Comparison of ENCODE assay signal across 1 cellular context in genomic region chr12:69467400-69467799, GRCh38.
TF ChIP-seq lines count a peak whose summit lies in the region.

No MANE protein-coding gene starts in this region.

TF ChIP-seq in WTC11, 78 proteins besides CTCF, POLR2A, EP300 and RAD21 (continued from another document):
- TF ChIP-seq, protein P1, sequence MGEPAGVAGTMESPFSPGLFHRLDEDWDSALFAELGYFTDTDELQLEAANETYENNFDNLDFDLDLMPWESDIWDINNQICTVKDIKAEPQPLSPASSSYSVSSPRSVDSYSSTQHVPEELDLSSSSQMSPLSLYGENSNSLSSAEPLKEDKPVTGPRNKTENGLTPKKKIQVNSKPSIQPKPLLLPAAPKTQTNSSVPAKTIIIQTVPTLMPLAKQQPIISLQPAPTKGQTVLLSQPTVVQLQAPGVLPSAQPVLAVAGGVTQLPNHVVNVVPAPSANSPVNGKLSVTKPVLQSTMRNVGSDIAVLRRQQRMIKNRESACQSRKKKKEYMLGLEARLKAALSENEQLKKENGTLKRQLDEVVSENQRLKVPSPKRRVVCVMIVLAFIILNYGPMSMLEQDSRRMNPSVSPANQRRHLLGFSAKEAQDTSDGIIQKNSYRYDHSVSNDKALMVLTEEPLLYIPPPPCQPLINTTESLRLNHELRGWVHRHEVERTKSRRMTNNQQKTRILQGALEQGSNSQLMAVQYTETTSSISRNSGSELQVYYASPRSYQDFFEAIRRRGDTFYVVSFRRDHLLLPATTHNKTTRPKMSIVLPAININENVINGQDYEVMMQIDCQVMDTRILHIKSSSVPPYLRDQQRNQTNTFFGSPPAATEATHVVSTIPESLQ (CRISPR knock-in tag; IDR thresholded peaks at IDR 0.05) = no peak
TF ChIP-seq in WTC11: peak in this region for 0.
